ENCODE assay signal across 11 cellular contexts in genomic region chr9:82127993-82128710, GRCh38.
DNase-seq lines count a peak whose midpoint lies in the region; ATAC-seq and TF ChIP-seq lines count a peak whose summit lies in the region.
"Had no signal": no experiment of that assay in that cellular context is flagged by ENCODE, and none has a peak within 500 bp of the region (broad histone marks: within the 10 kb centered on the region; RNA-seq: fewer than 3 reads in every experiment).

No MANE protein-coding gene starts in this region.

- no peaks in the 10 kb centered on the region for H3K36me3 Mint-ChIP-seq in stimulated activated memory B cell treated with anti-CD40 and anti-IgM and Interleukin-4, amounts not matched to agents 10 μg/mL and 1 μg/mL and 100 μg/mL, for 72 hours
- H3K36me3 Mint-ChIP-seq: activated naive CD4-positive, alpha-beta T cell treated with anti-CD3 and anti-CD28 coated beads, Interleukin-2, amount 50 U/mL, for 24 hours had no signal

- no peaks in the 10 kb centered on the region for H3K27me3 Mint-ChIP-seq in stimulated activated memory B cell treated with anti-CD40 and anti-IgM and Interleukin-4, amounts not matched to agents 10 μg/mL and 1 μg/mL and 100 μg/mL, for 72 hours
- H3K27me3 Mint-ChIP-seq: activated naive CD4-positive, alpha-beta T cell treated with anti-CD3 and anti-CD28 coated beads, Interleukin-2, amount 50 U/mL, for 24 hours had no signal

- peak overlapping the region; percentile 63 for H3K4me3 Mint-ChIP-seq in stimulated activated memory B cell treated with anti-CD40 and anti-IgM and Interleukin-4, amounts not matched to agents 10 μg/mL and 1 μg/mL and 100 μg/mL, for 72 hours
- H3K4me3 Mint-ChIP-seq: activated naive CD4-positive, alpha-beta T cell treated with anti-CD3 and anti-CD28 coated beads, Interleukin-2, amount 50 U/mL, for 24 hours had no signal

- ATAC-seq in HG02870 (IDR thresholded peaks at IDR 0.05; ENCODE audit: unreplicated experiment): peak; percentile 68
- ATAC-seq in stimulated activated memory B cell treated with anti-CD40 and anti-IgM and Interleukin-4, amounts not matched to agents 10 μg/mL and 1 μg/mL and 100 μg/mL, for 72 hours: peak; percentile 97
- ATAC-seq: upper lobe of right lung had no signal

- no peak overlapping the region for H3K9ac ChIP-seq in colonic mucosa (ENCODE audit: low read depth in 2 of 2, low read length in 2 of 2)

- no peaks in the 10 kb centered on the region for H3K36me3 ChIP-seq in colonic mucosa
- H3K36me3 ChIP-seq: upper lobe of right lung had no signal

- peaks cover 48% of the 10 kb centered on the region for H3K4me1 Mint-ChIP-seq in stimulated activated memory B cell treated with anti-CD40 and anti-IgM and Interleukin-4, amounts not matched to agents 10 μg/mL and 1 μg/mL and 100 μg/mL, for 72 hours
- H3K4me1 Mint-ChIP-seq: activated naive CD4-positive, alpha-beta T cell treated with anti-CD3 and anti-CD28 coated beads, Interleukin-2, amount 50 U/mL, for 24 hours had no signal

- H3K27ac Mint-ChIP-seq in stimulated activated memory B cell treated with anti-CD40 and anti-IgM and Interleukin-4, amounts not matched to agents 10 μg/mL and 1 μg/mL and 100 μg/mL, for 72 hours: peak overlapping the region; percentile 84
- H3K27ac Mint-ChIP-seq: activated naive CD4-positive, alpha-beta T cell treated with anti-CD3 and anti-CD28 coated beads, Interleukin-2, amount 50 U/mL, for 24 hours had no signal

- no peaks in the 10 kb centered on the region for H3K27me3 ChIP-seq in colonic mucosa
- H3K27me3 ChIP-seq: upper lobe of right lung had no signal

- H3K9me3 ChIP-seq in colonic mucosa: no peaks in the 10 kb centered on the region
- H3K9me3 ChIP-seq: upper lobe of right lung had no signal

- intact Hi-C loops in colonic mucosa (cut with DNase I): no loop called here

- no peak for TF ChIP-seq CTCF in colonic mucosa (IDR thresholded peaks at IDR 0.05)

- H3K4me3 ChIP-seq in colonic mucosa: no peak overlapping the region
- H3K4me3 ChIP-seq: upper lobe of right lung had no signal

- DNase-seq in NCI-H82 (lab: John Stamatoyannopoulos, UW): peak; percentile 26
- no peak for DNase-seq in NCI-H82 treated with DMSO at 0.1 percent for 48 hours (lab: John Stamatoyannopoulos, UW; ENCODE audit: unreplicated experiment)
- DNase-seq in NCI-H1092 treated with DMSO at 0.1 percent for 48 hours (lab: John Stamatoyannopoulos, UW): peak; percentile 75
- no peak for DNase-seq in A172 (ENCODE audit: low spot score)
- no peak for DNase-seq in colonic mucosa
- DNase-seq in T-helper 2 cell: no peak
- DNase-seq: mammary epithelial cell, upper lobe of right lung had no signal

- no peak overlapping the region for H3K27ac ChIP-seq in colonic mucosa
- H3K27ac ChIP-seq: upper lobe of right lung had no signal

- H3K9me3 Mint-ChIP-seq in stimulated activated memory B cell treated with anti-CD40 and anti-IgM and Interleukin-4, amounts not matched to agents 10 μg/mL and 1 μg/mL and 100 μg/mL, for 72 hours: no peaks in the 10 kb centered on the region
- H3K9me3 Mint-ChIP-seq: activated naive CD4-positive, alpha-beta T cell treated with anti-CD3 and anti-CD28 coated beads, Interleukin-2, amount 50 U/mL, for 24 hours had no signal

- H3K4me1 ChIP-seq in colonic mucosa: no peaks in the 10 kb centered on the region
- H3K4me1 ChIP-seq: upper lobe of right lung had no signal

Comparison
In these comparisons a context has a peak if more than half of its experiments do, and no peak if none do; other contexts are left out.
1. DNase-seq: peak in NCI-H82 (single experiment) and NCI-H1092 treated with DMSO at 0.1 percent for 48 hours (single experiment); none in NCI-H82 treated with DMSO at 0.1 percent for 48 hours (single experiment), A172 (single experiment), colonic mucosa (single experiment) and T-helper 2 cell (0 of 5).